19 cellular contexts compared by ENCODE assay signal in the genomic region with DNA sequence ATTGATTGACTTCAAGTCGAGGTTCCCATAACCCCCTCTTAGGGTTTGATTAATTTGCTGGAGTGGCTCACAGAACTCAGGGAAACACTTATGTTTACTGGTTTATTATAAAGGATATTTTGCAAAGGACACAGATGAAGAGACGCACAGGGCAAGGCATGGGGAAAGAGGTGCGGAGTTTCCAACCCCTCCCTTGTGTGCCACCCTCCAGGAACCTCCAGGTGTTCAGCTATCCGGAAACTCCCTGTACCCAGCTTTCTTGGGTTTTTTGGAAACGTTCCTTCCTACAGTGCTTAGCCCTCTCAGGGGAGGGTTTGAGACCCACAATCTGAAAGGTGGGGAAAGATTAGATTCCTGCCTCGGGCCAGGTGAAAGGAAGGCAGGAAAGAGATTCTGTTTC. TPM values are rescaled to one million over a fixed set of nuclear protein-coding genes. Genes with fewer than 3 reads are reported as not detected.
DNase-seq lines count a peak whose midpoint lies in the region; ATAC-seq, FAIRE-seq and TF ChIP-seq lines count a peak whose summit lies in the region.
"Had no signal": no experiment of that assay in that cellular context is flagged by ENCODE, and none has a peak within 500 bp of the region (broad histone marks: within the 10 kb centered on the region; RNA-seq: fewer than 3 reads in every experiment).

No MANE protein-coding gene starts in this region.

- intact Hi-C loops in gastrocnemius medialis (cut with DNase I; ENCODE audit: low total_unique reads): no loop called here

- H3K27me3 ChIP-seq in small intestine (ENCODE audit: control insufficient read depth in 2 of 2, insufficient read depth in 2 of 2, low read length in 2 of 2): no peaks in the 10 kb centered on the region
- no peaks in the 10 kb centered on the region for H3K27me3 ChIP-seq in gastrocnemius medialis
- H3K27me3 ChIP-seq: ascending aorta, SJCRH30 had no signal

- H3K4me3 ChIP-seq in GM08714 (ENCODE audit: low read length) (peak overlapping the region; percentile 4; the same call in 1 of the 2 replicates), small intestine (ENCODE audit: low read depth in 1 of 2, low read length in 2 of 2) (no peak overlapping the region), gastrocnemius medialis (no peak overlapping the region)
- H3K4me3 ChIP-seq: ascending aorta, SJCRH30 had no signal

- FAIRE-seq in small intestine (lab: Jason Lieb, UNC): no peak
- no peak for FAIRE-seq in H54 (lab: Jason Lieb, UNC)
- FAIRE-seq: endometrium had no signal

- no peak for ATAC-seq in gastrocnemius medialis
- ATAC-seq: activated CD4-positive, CD25-positive, alpha-beta regulatory T cell treated with anti-CD3 and anti-CD28 coated beads, Interleukin-2, amount 50 U/mL, for 24 hours; left cardiac atrium had no signal

- in situ Hi-C loops in gastrocnemius medialis (cut with MboI; ENCODE audit: low sequenced_read_pairs in 4 of 4): no loop called here

- peaks cover 14 to 18% of the 10 kb centered on the region in 2 donors for H3K4me1 ChIP-seq in small intestine (ENCODE audit: control insufficient read depth in 2 of 2, insufficient read depth in 1 of 2, low read depth in 1 of 2, low read length in 1 of 2)
- peaks cover 6 to 8% of the 10 kb centered on the region in 2 donors for H3K4me1 ChIP-seq in gastrocnemius medialis
- H3K4me1 ChIP-seq: ascending aorta had no signal

- no peak for TF ChIP-seq POLR2A in gastrocnemius medialis (IDR thresholded peaks at IDR 0.05)
- no peak for TF ChIP-seq POLR2A in H54 (IDR thresholded peaks at IDR 0.05; ENCODE audit: low read depth, low read length)

- no peaks in the 10 kb centered on the region for H3K9me3 ChIP-seq in small intestine (ENCODE audit: control insufficient read depth, low read depth)
- no peaks in the 10 kb centered on the region for H3K9me3 ChIP-seq in gastrocnemius medialis
- H3K9me3 ChIP-seq: ascending aorta, SJCRH30 had no signal

- WGBS in small intestine, 3 donors: 7 to 41% (median 23%) methylated on average over 6 of the region's 6 CpGs

- H3K4me3 Mint-ChIP-seq in activated naive CD8-positive, alpha-beta T cell: peak overlapping the region; percentile 27
- H3K4me3 Mint-ChIP-seq in immature natural killer cell: peak overlapping the region; percentile 26 to 59 (median 47)
- H3K4me3 Mint-ChIP-seq: activated CD8-positive, alpha-beta memory T cell treated with anti-CD3 and anti-CD28 coated beads, Interleukin-2, amount 10 ng/mL, durations not matched to agents 7 days and 5 days had no signal

- H3K36me3 Mint-ChIP-seq in activated naive CD8-positive, alpha-beta T cell: peaks cover 10% of the 10 kb centered on the region
- peaks cover 0 to 17% (median 7%) of the 10 kb centered on the region in 3 donors for H3K36me3 Mint-ChIP-seq in immature natural killer cell

- no peak for TF ChIP-seq CTCF in gastrocnemius medialis (IDR thresholded peaks at IDR 0.05 in 4 of 5, conservative IDR thresholded peaks at IDR 0.05 in 1 of 5)

- peaks cover 55% of the 10 kb centered on the region for H3K4me1 Mint-ChIP-seq in activated naive CD8-positive, alpha-beta T cell (ENCODE audit: low read depth)
- H3K4me1 Mint-ChIP-seq in immature natural killer cell: peaks cover 41 to 68% of the 10 kb centered on the region in 2 donors

- H3K27ac Mint-ChIP-seq in activated naive CD8-positive, alpha-beta T cell: no peak overlapping the region
- peak overlapping the region in 1 of 6 donors; percentile 22 for H3K27ac Mint-ChIP-seq in immature natural killer cell
- H3K27ac Mint-ChIP-seq: activated CD8-positive, alpha-beta memory T cell treated with anti-CD3 and anti-CD28 coated beads, Interleukin-2, amount 10 ng/mL, durations not matched to agents 7 days and 5 days had no signal

- H3K36me3 ChIP-seq in small intestine (ENCODE audit: control insufficient read depth in 2 of 2, insufficient read depth in 2 of 2, low read length in 2 of 2): no peaks in the 10 kb centered on the region
- H3K36me3 ChIP-seq in gastrocnemius medialis: no peaks in the 10 kb centered on the region
- H3K36me3 ChIP-seq: ascending aorta had no signal

- no peaks in the 10 kb centered on the region for H3K9me3 Mint-ChIP-seq in activated naive CD8-positive, alpha-beta T cell (ENCODE audit: low read depth)
- H3K9me3 Mint-ChIP-seq in immature natural killer cell: no peaks in the 10 kb centered on the region

- DNase-seq in immature natural killer cell (no peak), small intestine (no peak), gastrocnemius medialis (no peak), AG08396 (ENCODE audit: low spot score) (no peak), H54 (ENCODE audit: insufficient read length, low spot score) (no peak)
- DNase-seq: activated gamma-delta T cell treated with Interleukin-2 at 50 U/mL for 16 hours, DMS 273 treated with DMSO at 0.1 percent for 48 hours, left cardiac atrium, NCI-H1436, NCI-H2171 treated with DMSO at 0.1 percent for 48 hours, NCI-H69, SJCRH30, substantia nigra had no signal

- peaks cover 2% of the 10 kb centered on the region for H3K27me3 Mint-ChIP-seq in activated naive CD8-positive, alpha-beta T cell
- H3K27me3 Mint-ChIP-seq in immature natural killer cell (ENCODE audit: low read depth in 3 of 3): peaks cover 0 to 8% (median 5%) of the 10 kb centered on the region in 3 donors
- H3K27me3 Mint-ChIP-seq: activated CD8-positive, alpha-beta memory T cell treated with anti-CD3 and anti-CD28 coated beads, Interleukin-2, amount 10 ng/mL, durations not matched to agents 7 days and 5 days had no signal

- H3K27ac ChIP-seq in small intestine (ENCODE audit: low read depth in 1 of 2, low read length in 1 of 2) (peak overlapping the region; percentile 24 to 43), gastrocnemius medialis (no peak overlapping the region)
- H3K27ac ChIP-seq: ascending aorta, SJCRH30 had no signal

RNA-seq across cellular contexts. Expression of a gene that starts 48.2 kb away (rescaled TPM):
- polyA plus RNA-seq in immature natural killer cell: 10 to 100 TPM; 18.4 to 28.7 (median 24.8) TPM
- polyA plus RNA-seq in small intestine: 10 to 100 TPM; 35.1 to 37.6 (median 35.9) TPM
- 10 to 100 TPM; 14.0 to 32.7 (median 24.1) TPM for total RNA-seq in gastrocnemius medialis

Comparison
In these comparisons a context has a peak if more than half of its experiments do, and no peak if none do; other contexts are left out.
1. H3K27ac ChIP-seq: peak in small intestine (2 of 2); none in gastrocnemius medialis (0 of 4).